Comparison of ENCODE assay signal across 1 cellular context in the genomic region with DNA sequence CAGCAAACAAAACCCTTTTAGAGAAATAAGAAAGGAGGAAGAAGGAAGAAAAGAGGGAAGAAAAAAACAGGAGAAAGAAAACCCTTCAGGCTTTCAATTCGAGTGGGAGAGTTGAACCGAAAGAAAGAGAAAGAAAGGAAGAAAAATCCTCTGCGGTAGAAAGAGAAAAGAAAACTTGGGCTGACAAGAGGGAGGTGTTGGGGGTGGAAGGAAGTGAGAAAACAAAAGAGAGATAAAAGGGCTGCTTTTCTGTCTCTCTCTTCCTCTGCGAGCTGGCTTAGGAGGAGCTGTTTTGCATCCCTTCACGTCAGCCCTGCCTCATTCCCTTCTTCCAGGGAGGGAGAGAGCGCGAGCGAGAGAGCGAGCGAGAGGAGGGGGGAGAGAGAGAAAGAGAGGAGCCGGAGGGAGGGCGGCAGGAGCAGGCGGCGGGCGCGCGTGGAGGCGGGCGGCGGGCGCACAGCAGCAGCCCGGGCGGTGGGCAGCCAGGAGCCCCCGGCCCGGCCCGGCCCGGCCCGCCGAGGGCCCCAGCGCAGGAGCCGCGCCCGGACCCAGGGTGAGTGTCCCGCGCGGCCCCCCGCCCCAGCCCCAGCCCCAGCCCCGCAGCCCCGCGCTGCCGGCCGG.
A peak's percentile ranks its signal among the peaks of the same experiment; 100 is the strongest.
TF ChIP-seq lines count a peak whose summit lies in the region.

A gene with protein sequence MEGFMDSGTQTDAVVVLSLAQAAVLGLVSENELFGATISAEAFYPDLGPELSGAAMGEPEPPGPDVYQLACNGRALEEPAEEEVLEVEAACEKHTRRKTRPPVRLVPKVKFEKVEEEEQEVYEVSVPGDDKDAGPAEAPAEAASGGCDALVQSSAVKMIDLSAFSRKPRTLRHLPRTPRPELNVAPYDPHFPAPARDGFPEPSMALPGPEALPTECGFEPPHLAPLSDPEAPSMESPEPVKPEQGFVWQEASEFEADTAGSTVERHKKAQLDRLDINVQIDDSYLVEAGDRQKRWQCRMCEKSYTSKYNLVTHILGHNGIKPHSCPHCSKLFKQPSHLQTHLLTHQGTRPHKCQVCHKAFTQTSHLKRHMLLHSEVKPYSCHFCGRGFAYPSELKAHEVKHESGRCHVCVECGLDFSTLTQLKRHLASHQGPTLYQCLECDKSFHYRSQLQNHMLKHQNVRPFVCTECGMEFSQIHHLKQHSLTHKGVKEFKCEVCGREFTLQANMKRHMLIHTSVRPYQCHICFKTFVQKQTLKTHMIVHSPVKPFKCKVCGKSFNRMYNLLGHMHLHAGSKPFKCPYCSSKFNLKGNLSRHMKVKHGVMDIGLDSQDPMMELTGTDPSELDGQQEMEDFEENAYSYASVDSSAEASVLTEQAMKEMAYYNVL (plus strand): TSS at position 263 of the 621 bp plus-strand sequence. CDS start 65,814 bp downstream, outside the sequence.

TF ChIP-seq in K562, 482 proteins besides CTCF, POLR2A, EP300 and RAD21 (continued from another document and continues in another):
- TF ChIP-seq, protein P1, sequence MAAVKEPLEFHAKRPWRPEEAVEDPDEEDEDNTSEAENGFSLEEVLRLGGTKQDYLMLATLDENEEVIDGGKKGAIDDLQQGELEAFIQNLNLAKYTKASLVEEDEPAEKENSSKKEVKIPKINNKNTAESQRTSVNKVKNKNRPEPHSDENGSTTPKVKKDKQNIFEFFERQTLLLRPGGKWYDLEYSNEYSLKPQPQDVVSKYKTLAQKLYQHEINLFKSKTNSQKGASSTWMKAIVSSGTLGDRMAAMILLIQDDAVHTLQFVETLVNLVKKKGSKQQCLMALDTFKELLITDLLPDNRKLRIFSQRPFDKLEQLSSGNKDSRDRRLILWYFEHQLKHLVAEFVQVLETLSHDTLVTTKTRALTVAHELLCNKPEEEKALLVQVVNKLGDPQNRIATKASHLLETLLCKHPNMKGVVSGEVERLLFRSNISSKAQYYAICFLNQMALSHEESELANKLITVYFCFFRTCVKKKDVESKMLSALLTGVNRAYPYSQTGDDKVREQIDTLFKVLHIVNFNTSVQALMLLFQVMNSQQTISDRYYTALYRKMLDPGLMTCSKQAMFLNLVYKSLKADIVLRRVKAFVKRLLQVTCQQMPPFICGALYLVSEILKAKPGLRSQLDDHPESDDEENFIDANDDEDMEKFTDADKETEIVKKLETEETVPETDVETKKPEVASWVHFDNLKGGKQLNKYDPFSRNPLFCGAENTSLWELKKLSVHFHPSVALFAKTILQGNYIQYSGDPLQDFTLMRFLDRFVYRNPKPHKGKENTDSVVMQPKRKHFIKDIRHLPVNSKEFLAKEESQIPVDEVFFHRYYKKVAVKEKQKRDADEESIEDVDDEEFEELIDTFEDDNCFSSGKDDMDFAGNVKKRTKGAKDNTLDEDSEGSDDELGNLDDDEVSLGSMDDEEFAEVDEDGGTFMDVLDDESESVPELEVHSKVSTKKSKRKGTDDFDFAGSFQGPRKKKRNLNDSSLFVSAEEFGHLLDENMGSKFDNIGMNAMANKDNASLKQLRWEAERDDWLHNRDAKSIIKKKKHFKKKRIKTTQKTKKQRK (IDR thresholded peaks at IDR 0.05; ENCODE audit: borderline replicate concordance, low read depth, low read length): no peak
- TF ChIP-seq ZNF384 (IDR thresholded peaks at IDR 0.05; ENCODE audit: low read depth, low read length) (no peak), SMARCA4 (IDR thresholded peaks at IDR 0.05) (peak; percentile 54), DPF2 (IDR thresholded peaks at IDR 0.05) (peak; percentile 71), NCOA1 (IDR thresholded peaks at IDR 0.05; ENCODE audit: low read depth) (peak; percentile 23; the same call in 1 of the 2 replicates), TRIM24 (IDR thresholded peaks at IDR 0.05) (no peak), HOXB6 (CRISPR knock-in tag; IDR thresholded peaks at IDR 0.05; ENCODE audit: borderline replicate concordance) (no peak), NFIC (IDR thresholded peaks at IDR 0.05) (0 out of 2 replicates have a peak, but pooled peaks have one; percentile 8), TEAD1 (CRISPR knock-in tag; IDR thresholded peaks at IDR 0.05) (no peak), ZNF146 (CRISPR knock-in tag; IDR thresholded peaks at IDR 0.05; ENCODE audit: unreplicated experiment) (no peak), ZNF316 (IDR thresholded peaks at IDR 0.05) (no peak; the same call in 1 of the 2 replicates), ZNF165 (CRISPR knock-in tag; IDR thresholded peaks at IDR 0.05; ENCODE audit: borderline replicate concordance) (no peak), PCBP2 (IDR thresholded peaks at IDR 0.05; ENCODE audit: low read depth, low read length, poor library complexity, severe bottlenecking) (no peak), ZNF561 (CRISPR knock-in tag; conservative IDR thresholded peaks at IDR 0.05) (no peak), PHB (CRISPR knock-in tag; IDR thresholded peaks at IDR 0.05) (no peak), SMARCE1 (IDR thresholded peaks at IDR 0.05) (peak; percentile 69; the same call in 1 of the 2 replicates), ILF3 (IDR thresholded peaks at IDR 0.05; ENCODE audit: borderline replicate concordance) (no peak), U2AF1 (optimal IDR thresholded peaks at IDR 0.05; ENCODE audit: low read depth, low read length) (no peak), SETDB1 (IDR thresholded peaks at IDR 0.05; ENCODE audit: low read length) (no peak), NR4A1 (CRISPR knock-in tag; IDR thresholded peaks at IDR 0.05) (no peak), NR4A1 (tag; IDR thresholded peaks at IDR 0.05) (no peak), BCOR (IDR thresholded peaks at IDR 0.05) (peak; percentile 44; the same call in 1 of the 2 replicates), ASH1L (IDR thresholded peaks at IDR 0.05; ENCODE audit: borderline replicate concordance, low read depth, partially characterized antibody) (no peak), DIDO1 (tag; IDR thresholded peaks at IDR 0.05; ENCODE audit: low read depth) (no peak), KDM5B (IDR thresholded peaks at IDR 0.05; ENCODE audit: insufficient replicate concordance, low read depth, low read length) (no peak), SIN3B (IDR thresholded peaks at IDR 0.05; ENCODE audit: low read depth) (no peak), ESRRB (CRISPR knock-in tag; IDR thresholded peaks at IDR 0.05; ENCODE audit: borderline replicate concordance) (no peak), ZNF274 (IDR thresholded peaks at IDR 0.05; ENCODE audit: borderline replicate concordance, low read depth, low read length) (no peak), CCNT2 (IDR thresholded peaks at IDR 0.05; ENCODE audit: borderline replicate concordance, extremely low read depth, insufficient read length, low read depth, low read length) (no peak), ZNF124 (CRISPR knock-in tag; IDR thresholded peaks at IDR 0.05) (no peak), EGR1 (conservative IDR thresholded peaks at IDR 0.05) (0 out of 2 replicates have a peak, but pooled peaks have one; percentile 8), ARHGAP35 (IDR thresholded peaks at IDR 0.05; ENCODE audit: partially characterized antibody) (no peak), GTF2F1 (IDR thresholded peaks at IDR 0.05; ENCODE audit: low read depth, low read length) (no peak), DMBX1 (CRISPR knock-in tag; IDR thresholded peaks at IDR 0.05; ENCODE audit: borderline replicate concordance) (no peak), ATF7 (IDR thresholded peaks at IDR 0.05) (no peak), ZNF174 (CRISPR knock-in tag; IDR thresholded peaks at IDR 0.05) (no peak), YBX1 (IDR thresholded peaks at IDR 0.05) (no peak), TAF1 (IDR thresholded peaks at IDR 0.05; ENCODE audit: control insufficient read depth, extremely low read depth, insufficient read depth, low read length, severe bottlenecking) (peak; percentile 47), POLR2AphosphoS5 (IDR thresholded peaks at IDR 0.05; ENCODE audit: control insufficient read depth, insufficient read depth, low read depth, low read length) (no peak), ZNF324 (CRISPR knock-in tag; IDR thresholded peaks at IDR 0.05) (no peak), MAZ (CRISPR knock-in tag; conservative IDR thresholded peaks at IDR 0.05 in 1 of 2, IDR thresholded peaks at IDR 0.05 in 1 of 2) (peak; percentile 52 to 66; a peak in 3 of 4 replicates), NRF1 (conservative IDR thresholded peaks at IDR 0.05 in 1 of 2, IDR thresholded peaks at IDR 0.05 in 1 of 2) (no peak), NBN (IDR thresholded peaks at IDR 0.05; ENCODE audit: low read depth) (peak; percentile 60; the same call in 1 of the 2 replicates)
- TF ChIP-seq, protein P2, sequence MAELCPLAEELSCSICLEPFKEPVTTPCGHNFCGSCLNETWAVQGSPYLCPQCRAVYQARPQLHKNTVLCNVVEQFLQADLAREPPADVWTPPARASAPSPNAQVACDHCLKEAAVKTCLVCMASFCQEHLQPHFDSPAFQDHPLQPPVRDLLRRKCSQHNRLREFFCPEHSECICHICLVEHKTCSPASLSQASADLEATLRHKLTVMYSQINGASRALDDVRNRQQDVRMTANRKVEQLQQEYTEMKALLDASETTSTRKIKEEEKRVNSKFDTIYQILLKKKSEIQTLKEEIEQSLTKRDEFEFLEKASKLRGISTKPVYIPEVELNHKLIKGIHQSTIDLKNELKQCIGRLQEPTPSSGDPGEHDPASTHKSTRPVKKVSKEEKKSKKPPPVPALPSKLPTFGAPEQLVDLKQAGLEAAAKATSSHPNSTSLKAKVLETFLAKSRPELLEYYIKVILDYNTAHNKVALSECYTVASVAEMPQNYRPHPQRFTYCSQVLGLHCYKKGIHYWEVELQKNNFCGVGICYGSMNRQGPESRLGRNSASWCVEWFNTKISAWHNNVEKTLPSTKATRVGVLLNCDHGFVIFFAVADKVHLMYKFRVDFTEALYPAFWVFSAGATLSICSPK (IDR thresholded peaks at IDR 0.05; ENCODE audit: borderline replicate concordance): no peak
- TF ChIP-seq, protein P3, sequence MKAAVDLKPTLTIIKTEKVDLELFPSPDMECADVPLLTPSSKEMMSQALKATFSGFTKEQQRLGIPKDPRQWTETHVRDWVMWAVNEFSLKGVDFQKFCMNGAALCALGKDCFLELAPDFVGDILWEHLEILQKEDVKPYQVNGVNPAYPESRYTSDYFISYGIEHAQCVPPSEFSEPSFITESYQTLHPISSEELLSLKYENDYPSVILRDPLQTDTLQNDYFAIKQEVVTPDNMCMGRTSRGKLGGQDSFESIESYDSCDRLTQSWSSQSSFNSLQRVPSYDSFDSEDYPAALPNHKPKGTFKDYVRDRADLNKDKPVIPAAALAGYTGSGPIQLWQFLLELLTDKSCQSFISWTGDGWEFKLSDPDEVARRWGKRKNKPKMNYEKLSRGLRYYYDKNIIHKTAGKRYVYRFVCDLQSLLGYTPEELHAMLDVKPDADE (conservative IDR thresholded peaks at IDR 0.05; ENCODE audit: control insufficient read depth, low read depth, low read length): no peak
- TF ChIP-seq, protein P4, sequence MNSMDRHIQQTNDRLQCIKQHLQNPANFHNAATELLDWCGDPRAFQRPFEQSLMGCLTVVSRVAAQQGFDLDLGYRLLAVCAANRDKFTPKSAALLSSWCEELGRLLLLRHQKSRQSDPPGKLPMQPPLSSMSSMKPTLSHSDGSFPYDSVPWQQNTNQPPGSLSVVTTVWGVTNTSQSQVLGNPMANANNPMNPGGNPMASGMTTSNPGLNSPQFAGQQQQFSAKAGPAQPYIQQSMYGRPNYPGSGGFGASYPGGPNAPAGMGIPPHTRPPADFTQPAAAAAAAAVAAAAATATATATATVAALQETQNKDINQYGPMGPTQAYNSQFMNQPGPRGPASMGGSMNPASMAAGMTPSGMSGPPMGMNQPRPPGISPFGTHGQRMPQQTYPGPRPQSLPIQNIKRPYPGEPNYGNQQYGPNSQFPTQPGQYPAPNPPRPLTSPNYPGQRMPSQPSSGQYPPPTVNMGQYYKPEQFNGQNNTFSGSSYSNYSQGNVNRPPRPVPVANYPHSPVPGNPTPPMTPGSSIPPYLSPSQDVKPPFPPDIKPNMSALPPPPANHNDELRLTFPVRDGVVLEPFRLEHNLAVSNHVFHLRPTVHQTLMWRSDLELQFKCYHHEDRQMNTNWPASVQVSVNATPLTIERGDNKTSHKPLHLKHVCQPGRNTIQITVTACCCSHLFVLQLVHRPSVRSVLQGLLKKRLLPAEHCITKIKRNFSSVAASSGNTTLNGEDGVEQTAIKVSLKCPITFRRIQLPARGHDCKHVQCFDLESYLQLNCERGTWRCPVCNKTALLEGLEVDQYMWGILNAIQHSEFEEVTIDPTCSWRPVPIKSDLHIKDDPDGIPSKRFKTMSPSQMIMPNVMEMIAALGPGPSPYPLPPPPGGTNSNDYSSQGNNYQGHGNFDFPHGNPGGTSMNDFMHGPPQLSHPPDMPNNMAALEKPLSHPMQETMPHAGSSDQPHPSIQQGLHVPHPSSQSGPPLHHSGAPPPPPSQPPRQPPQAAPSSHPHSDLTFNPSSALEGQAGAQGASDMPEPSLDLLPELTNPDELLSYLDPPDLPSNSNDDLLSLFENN (IDR thresholded peaks at IDR 0.05; ENCODE audit: low read depth in 2 of 2, low read length in 2 of 2): no peak
- TF ChIP-seq, protein P5, sequence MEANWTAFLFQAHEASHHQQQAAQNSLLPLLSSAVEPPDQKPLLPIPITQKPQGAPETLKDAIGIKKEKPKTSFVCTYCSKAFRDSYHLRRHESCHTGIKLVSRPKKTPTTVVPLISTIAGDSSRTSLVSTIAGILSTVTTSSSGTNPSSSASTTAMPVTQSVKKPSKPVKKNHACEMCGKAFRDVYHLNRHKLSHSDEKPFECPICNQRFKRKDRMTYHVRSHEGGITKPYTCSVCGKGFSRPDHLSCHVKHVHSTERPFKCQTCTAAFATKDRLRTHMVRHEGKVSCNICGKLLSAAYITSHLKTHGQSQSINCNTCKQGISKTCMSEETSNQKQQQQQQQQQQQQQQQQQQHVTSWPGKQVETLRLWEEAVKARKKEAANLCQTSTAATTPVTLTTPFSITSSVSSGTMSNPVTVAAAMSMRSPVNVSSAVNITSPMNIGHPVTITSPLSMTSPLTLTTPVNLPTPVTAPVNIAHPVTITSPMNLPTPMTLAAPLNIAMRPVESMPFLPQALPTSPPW (CRISPR knock-in tag; IDR thresholded peaks at IDR 0.05): no peak
- TF ChIP-seq, protein P6, sequence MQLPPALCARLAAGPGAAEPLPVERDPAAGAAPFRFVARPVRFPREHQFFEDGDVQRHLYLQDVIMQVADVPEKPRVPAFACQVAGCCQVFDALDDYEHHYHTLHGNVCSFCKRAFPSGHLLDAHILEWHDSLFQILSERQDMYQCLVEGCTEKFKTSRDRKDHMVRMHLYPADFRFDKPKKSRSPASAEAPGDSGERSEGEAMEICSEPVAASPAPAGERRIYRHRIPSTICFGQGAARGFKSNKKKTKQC (CRISPR knock-in tag; IDR thresholded peaks at IDR 0.05): no peak
- TF ChIP-seq, protein P7, sequence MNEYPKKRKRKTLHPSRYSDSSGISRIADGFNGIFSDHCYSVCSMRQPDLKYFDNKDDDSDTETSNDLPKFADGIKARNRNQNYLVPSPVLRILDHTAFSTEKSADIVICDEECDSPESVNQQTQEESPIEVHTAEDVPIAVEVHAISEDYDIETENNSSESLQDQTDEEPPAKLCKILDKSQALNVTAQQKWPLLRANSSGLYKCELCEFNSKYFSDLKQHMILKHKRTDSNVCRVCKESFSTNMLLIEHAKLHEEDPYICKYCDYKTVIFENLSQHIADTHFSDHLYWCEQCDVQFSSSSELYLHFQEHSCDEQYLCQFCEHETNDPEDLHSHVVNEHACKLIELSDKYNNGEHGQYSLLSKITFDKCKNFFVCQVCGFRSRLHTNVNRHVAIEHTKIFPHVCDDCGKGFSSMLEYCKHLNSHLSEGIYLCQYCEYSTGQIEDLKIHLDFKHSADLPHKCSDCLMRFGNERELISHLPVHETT (CRISPR knock-in tag; conservative IDR thresholded peaks at IDR 0.05 in 1 of 2, IDR thresholded peaks at IDR 0.05 in 1 of 2): no peak
- TF ChIP-seq, protein P8, sequence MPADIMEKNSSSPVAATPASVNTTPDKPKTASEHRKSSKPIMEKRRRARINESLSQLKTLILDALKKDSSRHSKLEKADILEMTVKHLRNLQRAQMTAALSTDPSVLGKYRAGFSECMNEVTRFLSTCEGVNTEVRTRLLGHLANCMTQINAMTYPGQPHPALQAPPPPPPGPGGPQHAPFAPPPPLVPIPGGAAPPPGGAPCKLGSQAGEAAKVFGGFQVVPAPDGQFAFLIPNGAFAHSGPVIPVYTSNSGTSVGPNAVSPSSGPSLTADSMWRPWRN (IDR thresholded peaks at IDR 0.05; ENCODE audit: low read depth): no peak
